ENCODE assay signal across 29 cellular contexts in genomic region chr9:120374239-120374638, GRCh38.
"Had no signal": no experiment of that assay in that cellular context is flagged by ENCODE, and none has a peak within 500 bp of the region (broad histone marks: within the 10 kb centered on the region; RNA-seq: fewer than 3 reads in every experiment).

No MANE protein-coding gene starts in this region.

- FAIRE-seq: keratinocyte, pancreas, small intestine had no signal

- H3K79me2 ChIP-seq: hepatocyte had no signal

- H3K4me3 Mint-ChIP-seq: naive thymus-derived CD4-positive, alpha-beta T cell; natural killer cell treated with Interleukin-12 subunit alpha and Interleukin-12 subunit beta and Interleukin-15 and Interleukin-18, amount 100 ng/mL, for 72 hours; stimulated activated effector memory CD8-positive, alpha-beta T cell treated with anti-CD3 and anti-CD28 coated beads, Interleukin-12 subunit alpha, Interleukin-12 subunit beta, amount 100 ng/mL, for 72 hours; stimulated activated naive CD8-positive, alpha-beta T cell treated with anti-CD3 and anti-CD28 coated beads, Interleukin-15, Interleukin-2, amounts not matched to agents 100 ng/mL and 50 ng/mL, for 24 hours had no signal

- H3K4me2 ChIP-seq: hepatocyte had no signal

- H2AFZ ChIP-seq: hepatocyte had no signal

- ATAC-seq: left colon; left lung; mucosa of descending colon; naive thymus-derived CD4-positive, alpha-beta T cell; pancreas; right cardiac atrium; stimulated activated effector memory CD8-positive, alpha-beta T cell treated with anti-CD3 and anti-CD28 coated beads, Interleukin-12 subunit alpha, Interleukin-12 subunit beta, amount 100 ng/mL, for 72 hours had no signal

- H3K27ac ChIP-seq: hepatocyte, left lung, pancreas, prostate gland, sigmoid colon, spleen, suprapubic skin, thoracic aorta, tibial artery, uterus had no signal

- H3K27me3 Mint-ChIP-seq: naive thymus-derived CD4-positive, alpha-beta T cell; natural killer cell treated with Interleukin-12 subunit alpha and Interleukin-12 subunit beta and Interleukin-15 and Interleukin-18, amount 100 ng/mL, for 72 hours; stimulated activated naive CD8-positive, alpha-beta T cell treated with anti-CD3 and anti-CD28 coated beads, Interleukin-15, Interleukin-2, amounts not matched to agents 100 ng/mL and 50 ng/mL, for 24 hours had no signal

- H3K4me1 Mint-ChIP-seq: naive thymus-derived CD4-positive, alpha-beta T cell; stimulated activated effector memory CD8-positive, alpha-beta T cell treated with anti-CD3 and anti-CD28 coated beads, Interleukin-12 subunit alpha, Interleukin-12 subunit beta, amount 100 ng/mL, for 72 hours had no signal

- H3K36me3 ChIP-seq: left lung, pancreas, prostate gland, sigmoid colon, suprapubic skin, thoracic aorta, uterus had no signal

- H3K27ac Mint-ChIP-seq: naive thymus-derived CD4-positive, alpha-beta T cell; natural killer cell treated with Interleukin-12 subunit alpha and Interleukin-12 subunit beta and Interleukin-15 and Interleukin-18, amount 100 ng/mL, for 72 hours; stimulated activated effector memory CD8-positive, alpha-beta T cell treated with anti-CD3 and anti-CD28 coated beads, Interleukin-12 subunit alpha, Interleukin-12 subunit beta, amount 100 ng/mL, for 72 hours; stimulated activated naive CD8-positive, alpha-beta T cell treated with anti-CD3 and anti-CD28 coated beads, Interleukin-15, Interleukin-2, amounts not matched to agents 100 ng/mL and 50 ng/mL, for 24 hours had no signal

- H3K36me3 Mint-ChIP-seq: natural killer cell treated with Interleukin-12 subunit alpha and Interleukin-12 subunit beta and Interleukin-15 and Interleukin-18, amount 100 ng/mL, for 72 hours; stimulated activated effector memory CD8-positive, alpha-beta T cell treated with anti-CD3 and anti-CD28 coated beads, Interleukin-12 subunit alpha, Interleukin-12 subunit beta, amount 100 ng/mL, for 72 hours had no signal

- H3K4me1 ChIP-seq: left lung, pancreas, prostate gland, sigmoid colon, spleen, suprapubic skin, tibial artery, uterus had no signal

- H3K27me3 ChIP-seq: hepatocyte, left lung, pancreas, sigmoid colon, spleen, suprapubic skin, tibial artery, uterus had no signal

- DNase-seq: kidney glomerular epithelial cell; left colon; left lung; mesendoderm; midbrain; mucosa of descending colon; naive thymus-derived CD4-positive, alpha-beta T cell; nucleus accumbens; pancreas; posterior cingulate gyrus; retina; right cardiac atrium; small intestine; spleen; stimulated activated CD4-positive, alpha-beta T cell treated with anti-CD3 and anti-CD28 coated beads, Interleukin-4, amount 100 ng/mL, for 24 hours; stimulated activated naive CD4-positive, alpha-beta T cell; trophoblast cell; uterus had no signal

- H3K9me3 Mint-ChIP-seq: natural killer cell treated with Interleukin-12 subunit alpha and Interleukin-12 subunit beta and Interleukin-15 and Interleukin-18, amount 100 ng/mL, for 72 hours; stimulated activated effector memory CD8-positive, alpha-beta T cell treated with anti-CD3 and anti-CD28 coated beads, Interleukin-12 subunit alpha, Interleukin-12 subunit beta, amount 100 ng/mL, for 72 hours had no signal

- H3K4me3 ChIP-seq: hepatocyte, left lung, lung, mucosa of descending colon, pancreas, prostate gland, sigmoid colon, spleen, suprapubic skin, thoracic aorta, tibial artery, uterus had no signal

- H3K9me3 ChIP-seq: mucosa of descending colon, pancreas, prostate gland, thoracic aorta had no signal
